Comparison of ENCODE assay signal across 1 cellular context in genomic region chr14:93035917-93036651, GRCh38.
TF ChIP-seq lines count a peak whose summit lies in the region.

No MANE protein-coding gene starts in this region.

TF ChIP-seq in HepG2, 621 proteins besides CTCF, POLR2A, EP300 and RAD21 (continued from another document and continues in another):
- TF ChIP-seq, protein P1, sequence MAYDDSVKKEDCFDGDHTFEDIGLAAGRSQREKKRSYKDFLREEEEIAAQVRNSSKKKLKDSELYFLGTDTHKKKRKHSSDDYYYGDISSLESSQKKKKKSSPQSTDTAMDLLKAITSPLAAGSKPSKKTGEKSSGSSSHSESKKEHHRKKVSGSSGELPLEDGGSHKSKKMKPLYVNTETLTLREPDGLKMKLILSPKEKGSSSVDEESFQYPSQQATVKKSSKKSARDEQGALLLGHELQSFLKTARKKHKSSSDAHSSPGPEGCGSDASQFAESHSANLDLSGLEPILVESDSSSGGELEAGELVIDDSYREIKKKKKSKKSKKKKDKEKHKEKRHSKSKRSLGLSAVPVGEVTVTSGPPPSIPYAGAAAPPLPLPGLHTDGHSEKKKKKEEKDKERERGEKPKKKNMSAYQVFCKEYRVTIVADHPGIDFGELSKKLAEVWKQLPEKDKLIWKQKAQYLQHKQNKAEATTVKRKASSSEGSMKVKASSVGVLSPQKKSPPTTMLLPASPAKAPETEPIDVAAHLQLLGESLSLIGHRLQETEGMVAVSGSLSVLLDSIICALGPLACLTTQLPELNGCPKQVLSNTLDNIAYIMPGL (CRISPR knock-in tag; IDR thresholded peaks at IDR 0.05; ENCODE audit: borderline replicate concordance in 1 of 2, low read depth in 1 of 2): peak; percentile 33 to 54; a peak in 2 of 4 replicates
- TF ChIP-seq NCOA1 (CRISPR knock-in tag; IDR thresholded peaks at IDR 0.05) (no peak; the same call in 1 of the 2 replicates), DNMT1 (CRISPR knock-in tag; IDR thresholded peaks at IDR 0.05) (peak; percentile 42; the same call in 1 of the 2 replicates), CEBPB (IDR thresholded peaks at IDR 0.05; ENCODE audit: borderline replicate concordance, low read depth, low read length) (no peak; the same call in 1 of the 2 replicates), ZMYM4 (CRISPR knock-in tag; IDR thresholded peaks at IDR 0.05) (peak; percentile 78), NFATC3 (CRISPR knock-in tag; IDR thresholded peaks at IDR 0.05) (no peak), SP140L (CRISPR knock-in tag; IDR thresholded peaks at IDR 0.05; ENCODE audit: borderline replicate concordance) (no peak), KMT2A (CRISPR knock-in tag; IDR thresholded peaks at IDR 0.05) (peak; percentile 50; the same call in 1 of the 2 replicates), ZBTB8A (CRISPR knock-in tag; IDR thresholded peaks at IDR 0.05; ENCODE audit: borderline replicate concordance, low read depth) (no peak), MNT (IDR thresholded peaks at IDR 0.05) (peak; percentile 100), ZHX2 (IDR thresholded peaks at IDR 0.05; ENCODE audit: low read depth) (no peak), ZHX2 (CRISPR knock-in tag; IDR thresholded peaks at IDR 0.05; ENCODE audit: borderline replicate concordance) (0 out of 2 replicates have a peak, but pooled peaks have one; percentile 27), PHF20 (CRISPR knock-in tag; IDR thresholded peaks at IDR 0.05) (no peak), ZNF335 (CRISPR knock-in tag; IDR thresholded peaks at IDR 0.05) (no peak), ZSCAN29 (CRISPR knock-in tag; conservative IDR thresholded peaks at IDR 0.05) (no peak; the same call in 1 of the 2 replicates), ZSCAN9 (CRISPR knock-in tag; IDR thresholded peaks at IDR 0.05; ENCODE audit: borderline replicate concordance) (0 out of 2 replicates have a peak, but pooled peaks have one; percentile 19), MBD4 (IDR thresholded peaks at IDR 0.05; ENCODE audit: borderline replicate concordance, low read length) (no peak), SP1 (IDR thresholded peaks at IDR 0.05) (no peak), SP1 (CRISPR knock-in tag; IDR thresholded peaks at IDR 0.05) (0 out of 2 replicates have a peak, but pooled peaks have one; percentile 28), NR1H2 (CRISPR knock-in tag; IDR thresholded peaks at IDR 0.05; ENCODE audit: borderline replicate concordance, low read depth) (peak; percentile 69; the same call in 1 of the 2 replicates), CAMTA2 (CRISPR knock-in tag; IDR thresholded peaks at IDR 0.05; ENCODE audit: borderline replicate concordance) (no peak), ZNF121 (CRISPR knock-in tag; IDR thresholded peaks at IDR 0.05) (peak; percentile 9; the same call in 1 of the 2 replicates), ZFP36L2 (CRISPR knock-in tag; IDR thresholded peaks at IDR 0.05) (no peak), ZNF605 (CRISPR knock-in tag; IDR thresholded peaks at IDR 0.05) (0 out of 2 replicates have a peak, but pooled peaks have one; percentile 49), KDM4B (CRISPR knock-in tag; IDR thresholded peaks at IDR 0.05) (no peak), SP4 (CRISPR knock-in tag; IDR thresholded peaks at IDR 0.05) (0 out of 2 replicates have a peak, but pooled peaks have one; percentile 27), SMYD3 (CRISPR knock-in tag; IDR thresholded peaks at IDR 0.05) (no peak), DDIT3 (CRISPR knock-in tag; IDR thresholded peaks at IDR 0.05) (no peak), ZNF234 (CRISPR knock-in tag; conservative IDR thresholded peaks at IDR 0.05) (no peak), MTA1 (CRISPR knock-in tag; IDR thresholded peaks at IDR 0.05; ENCODE audit: borderline replicate concordance) (peak; percentile 95; the same call in 1 of the 2 replicates), ZNF747 (CRISPR knock-in tag; IDR thresholded peaks at IDR 0.05; ENCODE audit: borderline replicate concordance) (peak; percentile 51; the same call in 1 of the 2 replicates), ZEB1 (IDR thresholded peaks at IDR 0.05; ENCODE audit: insufficient replicate concordance, low read depth) (peak; percentile 36), SMAD3 (CRISPR knock-in tag; IDR thresholded peaks at IDR 0.05) (peak; percentile 41; the same call in 1 of the 2 replicates), EZH2 (conservative IDR thresholded peaks at IDR 0.05; ENCODE audit: low read depth, low read length) (no peak), CENPX (CRISPR knock-in tag; IDR thresholded peaks at IDR 0.05) (no peak), ZMYM3 (CRISPR knock-in tag; IDR thresholded peaks at IDR 0.05) (no peak; the same call in 1 of the 2 replicates), ZNF263 (CRISPR knock-in tag; IDR thresholded peaks at IDR 0.05) (peak; percentile 49), ZBTB49 (CRISPR knock-in tag; IDR thresholded peaks at IDR 0.05; ENCODE audit: borderline replicate concordance) (no peak), BCLAF1 (IDR thresholded peaks at IDR 0.05) (no peak), ZNF547 (CRISPR knock-in tag; IDR thresholded peaks at IDR 0.05) (no peak), ZNF761 (CRISPR knock-in tag; conservative IDR thresholded peaks at IDR 0.05) (no peak), ZNF10 (CRISPR knock-in tag; IDR thresholded peaks at IDR 0.05; ENCODE audit: borderline replicate concordance, low read depth) (no peak), THAP11 (CRISPR knock-in tag; IDR thresholded peaks at IDR 0.05) (peak; percentile 54; the same call in 1 of the 2 replicates), MAF1 (CRISPR knock-in tag; IDR thresholded peaks at IDR 0.05; ENCODE audit: borderline replicate concordance) (no peak)
- TF ChIP-seq, protein P2, sequence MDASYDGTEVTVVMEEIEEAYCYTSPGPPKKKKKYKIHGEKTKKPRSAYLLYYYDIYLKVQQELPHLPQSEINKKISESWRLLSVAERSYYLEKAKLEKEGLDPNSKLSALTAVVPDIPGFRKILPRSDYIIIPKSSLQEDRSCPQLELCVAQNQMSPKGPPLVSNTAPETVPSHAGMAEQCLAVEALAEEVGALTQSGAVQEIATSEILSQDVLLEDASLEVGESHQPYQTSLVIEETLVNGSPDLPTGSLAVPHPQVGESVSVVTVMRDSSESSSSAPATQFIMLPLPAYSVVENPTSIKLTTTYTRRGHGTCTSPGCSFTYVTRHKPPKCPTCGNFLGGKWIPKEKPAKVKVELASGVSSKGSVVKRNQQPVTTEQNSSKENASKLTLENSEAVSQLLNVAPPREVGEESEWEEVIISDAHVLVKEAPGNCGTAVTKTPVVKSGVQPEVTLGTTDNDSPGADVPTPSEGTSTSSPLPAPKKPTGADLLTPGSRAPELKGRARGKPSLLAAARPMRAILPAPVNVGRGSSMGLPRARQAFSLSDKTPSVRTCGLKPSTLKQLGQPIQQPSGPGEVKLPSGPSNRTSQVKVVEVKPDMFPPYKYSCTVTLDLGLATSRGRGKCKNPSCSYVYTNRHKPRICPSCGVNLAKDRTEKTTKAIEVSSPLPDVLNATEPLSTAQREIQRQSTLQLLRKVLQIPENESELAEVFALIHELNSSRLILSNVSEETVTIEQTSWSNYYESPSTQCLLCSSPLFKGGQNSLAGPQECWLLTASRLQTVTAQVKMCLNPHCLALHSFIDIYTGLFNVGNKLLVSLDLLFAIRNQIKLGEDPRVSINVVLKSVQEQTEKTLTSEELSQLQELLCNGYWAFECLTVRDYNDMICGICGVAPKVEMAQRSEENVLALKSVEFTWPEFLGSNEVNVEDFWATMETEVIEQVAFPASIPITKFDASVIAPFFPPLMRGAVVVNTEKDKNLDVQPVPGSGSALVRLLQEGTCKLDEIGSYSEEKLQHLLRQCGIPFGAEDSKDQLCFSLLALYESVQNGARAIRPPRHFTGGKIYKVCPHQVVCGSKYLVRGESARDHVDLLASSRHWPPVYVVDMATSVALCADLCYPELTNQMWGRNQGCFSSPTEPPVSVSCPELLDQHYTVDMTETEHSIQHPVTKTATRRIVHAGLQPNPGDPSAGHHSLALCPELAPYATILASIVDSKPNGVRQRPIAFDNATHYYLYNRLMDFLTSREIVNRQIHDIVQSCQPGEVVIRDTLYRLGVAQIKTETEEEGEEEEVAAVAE (CRISPR knock-in tag; IDR thresholded peaks at IDR 0.05; ENCODE audit: borderline replicate concordance): no peak
